8 cellular contexts compared by ENCODE assay signal in the genomic region with DNA sequence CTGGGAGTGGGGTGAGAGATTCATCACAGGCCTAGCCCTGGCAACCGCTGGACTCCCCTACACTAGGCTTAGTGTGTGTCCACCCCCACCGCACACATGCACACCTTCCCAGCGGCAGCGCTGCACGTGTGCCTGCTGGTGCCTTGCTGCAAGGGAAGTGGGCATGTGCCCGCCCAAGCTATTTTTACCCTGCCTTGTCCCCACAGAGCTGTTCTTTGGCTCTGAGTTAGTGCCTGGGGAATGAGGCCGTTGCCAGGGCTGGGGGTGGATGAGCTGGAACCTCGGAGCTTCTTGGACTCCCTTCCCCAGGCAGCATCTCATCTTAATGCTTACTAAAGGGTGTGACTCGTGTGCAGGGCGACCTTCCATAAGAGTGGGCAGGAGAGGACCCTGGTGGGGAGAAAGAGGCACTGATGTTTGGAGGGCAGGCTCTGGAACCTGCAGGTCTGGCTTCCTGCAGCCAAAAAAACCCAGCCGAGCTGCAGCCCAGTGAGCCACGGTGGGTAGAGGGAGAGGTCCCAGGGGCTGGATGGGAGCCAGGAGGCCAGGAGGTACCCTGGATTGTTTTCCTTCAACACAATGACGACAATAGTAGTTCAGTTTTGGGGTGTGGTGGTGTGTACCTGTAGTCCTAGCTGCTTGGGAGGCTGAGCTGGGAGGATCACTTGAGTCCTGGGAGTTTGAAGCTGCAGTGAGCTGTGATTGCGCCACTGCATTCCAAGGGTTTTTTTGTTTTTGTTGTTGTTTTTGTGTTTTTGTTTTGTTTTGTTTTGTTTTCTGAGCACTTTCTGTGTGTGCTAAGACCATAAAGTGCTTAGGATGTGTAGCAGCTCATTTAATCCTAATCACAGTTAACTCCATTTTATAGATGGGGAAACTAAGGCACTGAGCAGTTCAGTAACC.
DNase-seq lines count a peak whose midpoint lies in the region; ATAC-seq and TF ChIP-seq lines count a peak whose summit lies in the region.

No MANE protein-coding gene starts in this region.

- H3K27ac ChIP-seq in DOHH2 (ENCODE audit: low read depth, low read length), result no peak overlapping the region
- no peak overlapping the region for H3K27ac ChIP-seq in foreskin keratinocyte

- no peak for DNase-seq in WTC11 (ENCODE audit: low spot score)
- DNase-seq in foreskin keratinocyte, result no peak
- DNase-seq in posterior cingulate gyrus, result peak in 9 of 10 donors; percentile 50 to 97 (median 87)
- no peak for DNase-seq in AG08396 (ENCODE audit: low spot score)
- DNase-seq in NCI-H524 treated with DMSO at 0.1 percent for 48 hours (lab: John Stamatoyannopoulos, UW), result no peak
- DNase-seq in NCI-H2196 (lab: John Stamatoyannopoulos, UW; ENCODE audit: unreplicated experiment), result no peak

- intact Hi-C loops in posterior cingulate gyrus (cut with DNase I), result no loop called here

- peak overlapping the region; percentile 49; the same call in 1 of the 2 replicates for H3K27ac Mint-ChIP-seq in WTC11

- no peak for ATAC-seq in WTC11
- ATAC-seq in foreskin keratinocyte, result peak; percentile 12
- no peak for ATAC-seq in HG02678 (IDR thresholded peaks at IDR 0.05; ENCODE audit: unreplicated experiment)

- H3K4me3 ChIP-seq in DOHH2 (ENCODE audit: low read length), result no peak overlapping the region

- no peaks in the 10 kb centered on the region for H3K9me3 Mint-ChIP-seq in WTC11

- TF ChIP-seq CTCF in DOHH2 (IDR thresholded peaks at IDR 0.05; ENCODE audit: low read depth, low read length, poor library complexity, severe bottlenecking) (no peak), WTC11 (IDR thresholded peaks at IDR 0.05) (no peak), foreskin keratinocyte (conservative IDR thresholded peaks at IDR 0.05) (no peak)

- no peaks in the 10 kb centered on the region for H3K27me3 Mint-ChIP-seq in WTC11 (ENCODE audit: low read depth)

- H3F3A ChIP-seq in DOHH2 (ENCODE audit: control insufficient read depth, insufficient read depth), result no peaks in the 10 kb centered on the region

- POLR2A ChIA-PET in WTC11 (lab: Charles Lee), result interaction anchor here (1.4 kb wide), 2 partner anchors 21 to 23 kb away, joined by 3 to 4 read pairs; no protein-coding TSS in a partner anchor

- H4K20me1 ChIP-seq in DOHH2 (ENCODE audit: control insufficient read depth, insufficient read depth, low read depth, low read length), result no peaks in the 10 kb centered on the region; the same call in 1 of the 2 replicates

- peaks cover 48% of the 10 kb centered on the region for H3K79me2 ChIP-seq in DOHH2 (ENCODE audit: control insufficient read depth, low read length)

- peak overlapping the region; percentile 89; the same call in 1 of the 2 replicates for H3K4me2 ChIP-seq in DOHH2 (ENCODE audit: low read length)

- H3K9me2 ChIP-seq in DOHH2 (replicated peaks; ENCODE audit: control insufficient read depth, low read length), result no peaks in the 10 kb centered on the region

- CTCF ChIA-PET in WTC11 (lab: Charles Lee), result interaction anchor here (0.5 to 3.2 kb wide), 10 partner anchors 7 to 332 kb away, joined by 3 to 13 read pairs (median 4); no protein-coding TSS in a partner anchor

- H3K36me3 ChIP-seq in DOHH2 (ENCODE audit: control insufficient read depth, low read length), result no peaks in the 10 kb centered on the region

- peaks cover 10% of the 10 kb centered on the region for H3K4me1 Mint-ChIP-seq in WTC11

- H3K4me3 Mint-ChIP-seq in WTC11, result no peak overlapping the region

- no peaks in the 10 kb centered on the region for H3K36me3 Mint-ChIP-seq in WTC11

- H3K27me3 ChIP-seq in DOHH2 (ENCODE audit: control insufficient read depth, low read length) (no peaks in the 10 kb centered on the region), foreskin keratinocyte (no peaks in the 10 kb centered on the region)

- H3K4me1 ChIP-seq in DOHH2 (ENCODE audit: control insufficient read depth, low read length) (peaks cover 38% of the 10 kb centered on the region), foreskin keratinocyte (peaks cover 4% of the 10 kb centered on the region)

- no peaks in the 10 kb centered on the region for H3K9me3 ChIP-seq in DOHH2 (ENCODE audit: control insufficient read depth, insufficient read depth, low read length)

TF ChIP-seq in WTC11, 78 proteins besides CTCF, POLR2A, EP300 and RAD21 (continues in another document):
- TF ChIP-seq, protein P1, sequence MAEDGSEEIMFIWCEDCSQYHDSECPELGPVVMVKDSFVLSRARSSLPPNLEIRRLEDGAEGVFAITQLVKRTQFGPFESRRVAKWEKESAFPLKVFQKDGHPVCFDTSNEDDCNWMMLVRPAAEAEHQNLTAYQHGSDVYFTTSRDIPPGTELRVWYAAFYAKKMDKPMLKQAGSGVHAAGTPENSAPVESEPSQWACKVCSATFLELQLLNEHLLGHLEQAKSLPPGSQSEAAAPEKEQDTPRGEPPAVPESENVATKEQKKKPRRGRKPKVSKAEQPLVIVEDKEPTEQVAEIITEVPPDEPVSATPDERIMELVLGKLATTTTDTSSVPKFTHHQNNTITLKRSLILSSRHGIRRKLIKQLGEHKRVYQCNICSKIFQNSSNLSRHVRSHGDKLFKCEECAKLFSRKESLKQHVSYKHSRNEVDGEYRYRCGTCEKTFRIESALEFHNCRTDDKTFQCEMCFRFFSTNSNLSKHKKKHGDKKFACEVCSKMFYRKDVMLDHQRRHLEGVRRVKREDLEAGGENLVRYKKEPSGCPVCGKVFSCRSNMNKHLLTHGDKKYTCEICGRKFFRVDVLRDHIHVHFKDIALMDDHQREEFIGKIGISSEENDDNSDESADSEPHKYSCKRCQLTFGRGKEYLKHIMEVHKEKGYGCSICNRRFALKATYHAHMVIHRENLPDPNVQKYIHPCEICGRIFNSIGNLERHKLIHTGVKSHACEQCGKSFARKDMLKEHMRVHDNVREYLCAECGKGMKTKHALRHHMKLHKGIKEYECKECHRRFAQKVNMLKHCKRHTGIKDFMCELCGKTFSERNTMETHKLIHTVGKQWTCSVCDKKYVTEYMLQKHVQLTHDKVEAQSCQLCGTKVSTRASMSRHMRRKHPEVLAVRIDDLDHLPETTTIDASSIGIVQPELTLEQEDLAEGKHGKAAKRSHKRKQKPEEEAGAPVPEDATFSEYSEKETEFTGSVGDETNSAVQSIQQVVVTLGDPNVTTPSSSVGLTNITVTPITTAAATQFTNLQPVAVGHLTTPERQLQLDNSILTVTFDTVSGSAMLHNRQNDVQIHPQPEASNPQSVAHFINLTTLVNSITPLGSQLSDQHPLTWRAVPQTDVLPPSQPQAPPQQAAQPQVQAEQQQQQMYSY (CRISPR knock-in tag; IDR thresholded peaks at IDR 0.05), result no peak
- TF ChIP-seq, protein P2, sequence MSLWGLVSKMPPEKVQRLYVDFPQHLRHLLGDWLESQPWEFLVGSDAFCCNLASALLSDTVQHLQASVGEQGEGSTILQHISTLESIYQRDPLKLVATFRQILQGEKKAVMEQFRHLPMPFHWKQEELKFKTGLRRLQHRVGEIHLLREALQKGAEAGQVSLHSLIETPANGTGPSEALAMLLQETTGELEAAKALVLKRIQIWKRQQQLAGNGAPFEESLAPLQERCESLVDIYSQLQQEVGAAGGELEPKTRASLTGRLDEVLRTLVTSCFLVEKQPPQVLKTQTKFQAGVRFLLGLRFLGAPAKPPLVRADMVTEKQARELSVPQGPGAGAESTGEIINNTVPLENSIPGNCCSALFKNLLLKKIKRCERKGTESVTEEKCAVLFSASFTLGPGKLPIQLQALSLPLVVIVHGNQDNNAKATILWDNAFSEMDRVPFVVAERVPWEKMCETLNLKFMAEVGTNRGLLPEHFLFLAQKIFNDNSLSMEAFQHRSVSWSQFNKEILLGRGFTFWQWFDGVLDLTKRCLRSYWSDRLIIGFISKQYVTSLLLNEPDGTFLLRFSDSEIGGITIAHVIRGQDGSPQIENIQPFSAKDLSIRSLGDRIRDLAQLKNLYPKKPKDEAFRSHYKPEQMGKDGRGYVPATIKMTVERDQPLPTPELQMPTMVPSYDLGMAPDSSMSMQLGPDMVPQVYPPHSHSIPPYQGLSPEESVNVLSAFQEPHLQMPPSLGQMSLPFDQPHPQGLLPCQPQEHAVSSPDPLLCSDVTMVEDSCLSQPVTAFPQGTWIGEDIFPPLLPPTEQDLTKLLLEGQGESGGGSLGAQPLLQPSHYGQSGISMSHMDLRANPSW (CRISPR knock-in tag; conservative IDR thresholded peaks at IDR 0.05; ENCODE audit: low read depth), result no peak
- no peak for TF ChIP-seq RELA (CRISPR knock-in tag; IDR thresholded peaks at IDR 0.05; ENCODE audit: borderline replicate concordance)
- no peak for TF ChIP-seq NR3C1 (CRISPR knock-in tag; conservative IDR thresholded peaks at IDR 0.05; ENCODE audit: low read depth)
- TF ChIP-seq, protein P3, sequence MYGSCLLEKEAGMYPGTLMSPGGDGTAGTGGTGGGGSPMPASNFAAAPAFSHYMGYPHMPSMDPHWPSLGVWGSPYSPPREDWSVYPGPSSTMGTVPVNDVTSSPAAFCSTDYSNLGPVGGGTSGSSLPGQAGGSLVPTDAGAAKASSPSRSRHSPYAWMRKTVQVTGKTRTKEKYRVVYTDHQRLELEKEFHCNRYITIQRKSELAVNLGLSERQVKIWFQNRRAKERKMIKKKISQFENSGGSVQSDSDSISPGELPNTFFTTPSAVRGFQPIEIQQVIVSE (CRISPR knock-in tag; IDR thresholded peaks at IDR 0.05; ENCODE audit: borderline replicate concordance), result no peak
- no peak for TF ChIP-seq GTF2I (CRISPR knock-in tag; conservative IDR thresholded peaks at IDR 0.05)
- no peak for TF ChIP-seq ETV6 (CRISPR knock-in tag; IDR thresholded peaks at IDR 0.05)
- TF ChIP-seq GABPB1 (CRISPR knock-in tag; IDR thresholded peaks at IDR 0.05), result no peak

Comparison
In these comparisons a context has a peak if more than half of its experiments do, and no peak if none do; other contexts are left out.
1. DNase-seq: peak in posterior cingulate gyrus (9 of 10); none in WTC11 (single experiment), foreskin keratinocyte (0 of 2), AG08396 (single experiment), NCI-H524 treated with DMSO at 0.1 percent for 48 hours (single experiment) and NCI-H2196 (single experiment).